ENCODE assay signal across 26 cellular contexts in the genomic region with DNA sequence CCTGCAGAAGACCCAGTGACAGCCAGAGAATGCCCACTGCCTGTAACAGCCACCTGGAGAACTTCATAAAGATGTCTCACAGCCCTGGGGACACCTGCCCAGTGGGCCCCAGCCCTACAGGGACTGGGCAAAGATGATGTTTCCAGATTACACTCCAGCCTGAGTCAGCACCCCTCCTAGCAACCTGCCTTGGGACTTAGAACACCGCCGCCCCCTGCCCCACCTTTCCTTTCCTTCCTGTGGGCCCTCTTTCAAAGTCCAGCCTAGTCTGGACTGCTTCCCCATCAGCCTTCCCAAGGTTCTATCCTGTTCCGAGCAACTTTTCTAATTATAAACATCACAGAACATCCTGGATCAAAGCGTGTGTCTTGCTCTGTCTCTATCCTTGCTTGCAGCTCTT. TPM values are rescaled to one million over a fixed set of nuclear protein-coding genes. Genes with fewer than 3 reads are reported as not detected.
DNase-seq lines count a peak whose midpoint lies in the region; ATAC-seq, FAIRE-seq and TF ChIP-seq lines count a peak whose summit lies in the region.
"Had no signal": no experiment of that assay in that cellular context is flagged by ENCODE, and none has a peak within 500 bp of the region (broad histone marks: within the 10 kb centered on the region; RNA-seq: fewer than 3 reads in every experiment).

No MANE protein-coding gene starts in this region.

- H2AFZ ChIP-seq in K562 (ENCODE audit: low read depth, low read length): peak overlapping the region; percentile 14; the same call in 1 of the 2 replicates

- H3K9ac ChIP-seq in K562 (ENCODE audit: insufficient read depth in 1 of 2, low read depth in 2 of 2, low read length in 2 of 2): peak overlapping the region in 1 of 2 experiments; percentile 42; a peak in 1 of 4 replicates
- H3K9ac ChIP-seq: BLaER1 treated with 17β-estradiol and CSF1 and Interleukin-3, amounts not matched to agents 10 nM and 100 nM had no signal

- TF ChIP-seq EP300 in K562 (IDR thresholded peaks at IDR 0.05; ENCODE audit: low read length): no peak

- H3K9me1 ChIP-seq in K562 (ENCODE audit: control insufficient read depth, insufficient read depth, low read length): no peaks in the 10 kb centered on the region

- WGBS in K562 (ENCODE audit: insufficient coverage, low coverage, missing lambda C conversion rate): 3% methylated on average over 4 of the region's 4 CpGs

- in situ Hi-C loops in K562 (cut with MboI): no loop called here

- no peak for TF ChIP-seq CTCF in K562 (IDR thresholded peaks at IDR 0.05 in 2 of 3, conservative IDR thresholded peaks at IDR 0.05 in 1 of 3; ENCODE audit: insufficient read depth in 2 of 3, low read depth in 1 of 3, low read length in 3 of 3)
- no peak for TF ChIP-seq CTCF in neutrophil (IDR thresholded peaks at IDR 0.05)

- BruUV-seq in K562 (replicated peaks; lab: Mats Ljungman, UMichigan): no TSS peak

- no peak overlapping the region for H3K4me3 ChIP-seq in K562
- no peak overlapping the region for H3K4me3 ChIP-seq in neutrophil (ENCODE audit: low read depth in 1 of 2, low read length in 1 of 2)
- no peak overlapping the region for H3K4me3 ChIP-seq in effector memory CD4-positive, alpha-beta T cell (ENCODE audit: insufficient read depth, low read depth, low read length, poor library complexity, severe bottlenecking)
- H3K4me3 ChIP-seq: A549; BLaER1 treated with 17β-estradiol and CSF1 and Interleukin-3, amounts not matched to agents 10 nM and 100 nM; MG63 had no signal

- no peaks in the 10 kb centered on the region for H3K79me2 ChIP-seq in K562 (ENCODE audit: control insufficient read depth, insufficient read depth, low read length)

- FAIRE-seq in K562 (lab: Jason Lieb, UNC): no peak
- FAIRE-seq: A549, G401.6 had no signal

- intact Hi-C loops in left ventricle myocardium superior (cut with micrococcal nuclease): no loop called here
- intact Hi-C loops in left cardiac atrium (cut with DNase I): no loop called here
- intact Hi-C loops in K562 (cut with micrococcal nuclease): no loop called here

- no peaks in the 10 kb centered on the region for H3K36me3 ChIP-seq in K562 (ENCODE audit: control insufficient read depth, insufficient read depth, low read length)
- peaks cover 83% of the 10 kb centered on the region for H3K36me3 ChIP-seq in neutrophil
- H3K36me3 ChIP-seq in effector memory CD4-positive, alpha-beta T cell (ENCODE audit: control insufficient read depth, insufficient read depth, low read length): no peaks in the 10 kb centered on the region
- H3K36me3 ChIP-seq: BLaER1 treated with 17β-estradiol and CSF1 and Interleukin-3, amounts not matched to agents 10 nM and 100 nM; MG63 had no signal

- CTCF ChIA-PET in K562 (lab: Yijun Ruan, JAX; ENCODE audit: low intra/inter-chr PET ratio): no interaction called here

- POLR2A ChIA-PET in K562 (lab: Yijun Ruan, JAX): interaction anchor here (0.6 to 1.4 kb wide), 3 partner anchors 11 to 22 kb away, joined by 3 to 6 read pairs (median 5); no protein-coding TSS in a partner anchor

- no peak overlapping the region for H3K27ac ChIP-seq in K562 (ENCODE audit: extremely low read depth, low read depth, low read length)
- H3K27ac ChIP-seq in neutrophil: peak overlapping the region; percentile 64
- no peak overlapping the region for H3K27ac ChIP-seq in effector memory CD4-positive, alpha-beta T cell (ENCODE audit: insufficient read depth, low read length, poor library complexity, severe bottlenecking)
- H3K27ac ChIP-seq: BLaER1 treated with 17β-estradiol and CSF1 and Interleukin-3, amounts not matched to agents 10 nM and 100 nM had no signal

- no peak for TF ChIP-seq POLR2A in K562 (conservative IDR thresholded peaks at IDR 0.05)

- DNase-seq in left ventricle myocardium superior: no peak
- DNase-seq in left cardiac atrium: no peak
- no peak for DNase-seq in K562 (ENCODE audit: extremely low read depth in 1 of 4, low spot score in 3 of 4)
- DNase-seq in effector memory CD4-positive, alpha-beta T cell: no peak
- no peak for DNase-seq in NK-92 treated with Interleukin-12 subunit alpha and Interleukin-12 subunit beta, amount 100 ng/mL, for 24 hours (lab: John Stamatoyannopoulos, UW)
- DNase-seq: AML-193; CD4-positive, alpha-beta memory T cell; COR-L47; H7; HFFc6; KG1; MG63; NCI-H1105 treated with DMSO at 0.1 percent for 48 hours; NCI-H146; NCI-H2029; NCI-H446; NCI-H524 treated with DMSO at 0.1 percent for 48 hours; NCI-H774; PC-3; RPMI8226; SHP77 treated with DMSO at 0.1 percent for 48 hours had no signal

- H3K27me3 ChIP-seq in K562 (ENCODE audit: control insufficient read depth in 2 of 2, insufficient read depth in 2 of 2, low read length in 2 of 2): peaks cover 2 to 19% of the 10 kb centered on the region in 2 experiments; a peak in 3 of 5 replicates
- no peaks in the 10 kb centered on the region for H3K27me3 ChIP-seq in neutrophil
- H3K27me3 ChIP-seq in effector memory CD4-positive, alpha-beta T cell (replicated peaks; ENCODE audit: control insufficient read depth, insufficient read depth, low read length, poor library complexity, severe bottlenecking): no peaks in the 10 kb centered on the region
- H3K27me3 ChIP-seq: BLaER1 treated with 17β-estradiol and CSF1 and Interleukin-3, amounts not matched to agents 10 nM and 100 nM; MG63 had no signal

- no peaks in the 10 kb centered on the region for H4K20me1 ChIP-seq in K562 (replicated peaks; ENCODE audit: control insufficient read depth, insufficient read depth, low read length)
- H4K20me1 ChIP-seq: BLaER1 treated with 17β-estradiol and CSF1 and Interleukin-3, amounts not matched to agents 10 nM and 100 nM had no signal

- no peak overlapping the region for H3K4me2 ChIP-seq in K562 (ENCODE audit: insufficient read depth, low read length)
- H3K4me2 ChIP-seq: A549; BLaER1 treated with 17β-estradiol and CSF1 and Interleukin-3, amounts not matched to agents 10 nM and 100 nM had no signal

- no peak for TF ChIP-seq RAD21 in K562 (CRISPR knock-in tag; conservative IDR thresholded peaks at IDR 0.05 in 1 of 2, IDR thresholded peaks at IDR 0.05 in 1 of 2)

- ATAC-seq in left ventricle myocardium superior (peak; percentile 29), left cardiac atrium (no peak), K562 (peak; percentile 40), HG03039 (IDR thresholded peaks at IDR 0.05; ENCODE audit: unreplicated experiment) (no peak)
- ATAC-seq: A549, PC-3 had no signal

- H3K9me3 ChIP-seq in K562 (replicated peaks; ENCODE audit: control insufficient read depth, insufficient read depth, low read depth, low read length) (no peaks in the 10 kb centered on the region), neutrophil (no peaks in the 10 kb centered on the region)
- no peaks in the 10 kb centered on the region for H3K9me3 ChIP-seq in effector memory CD4-positive, alpha-beta T cell (ENCODE audit: control insufficient read depth, low read length)
- H3K9me3 ChIP-seq: A549; BLaER1 treated with 17β-estradiol and CSF1 and Interleukin-3, amounts not matched to agents 10 nM and 100 nM; MG63 had no signal

- H3K4me1 ChIP-seq in K562 (replicated peaks in 1 of 2; ENCODE audit: control insufficient read depth in 2 of 2, insufficient read depth in 2 of 2, low read length in 2 of 2) (peaks cover 2 to 3% of the 10 kb centered on the region in 2 experiments; a peak in 2 of 5 replicates), neutrophil (ENCODE audit: control insufficient read depth in 1 of 2, insufficient read depth in 1 of 2, low read depth in 1 of 2, low read length in 1 of 2) (no peaks in the 10 kb centered on the region)
- no peaks in the 10 kb centered on the region for H3K4me1 ChIP-seq in effector memory CD4-positive, alpha-beta T cell (ENCODE audit: control insufficient read depth, insufficient read depth, low read length, poor library complexity, severe bottlenecking)

RNA-seq across cellular contexts. Expression of a gene that starts 14.7 kb away (rescaled TPM):
- total RNA-seq in left ventricle myocardium superior (261 TPM), left cardiac atrium (100 to 1,000 TPM; 126 to 149 TPM), K562 (2014; rRNA removed) (11.3 and 12.9 TPM in 2 replicates), K562 (2014; rRNA removed; fragmentation: Illumina TruSeq; extraction: Trizol) (5.7 and 6.2 TPM in 2 replicates), K562 (2015; rRNA removed; fragmentation: Illumina TruSeq; extraction: Trizol) (5.9 and 6.5 TPM in 2 replicates), K562 (2021) (9.3 and 9.5 TPM in 2 replicates)
- 7.4 and 10.6 TPM in 2 replicates for total RNA-seq in K562 (2011; cell fraction: chromatin; rRNA removed; ENCODE audit: low replicate concordance)
- total RNA-seq in K562 (2011; cell fraction: nucleolus; rRNA removed): 5.8 and 8.2 TPM in 2 replicates
- total RNA-seq in K562 (2011; cell fraction: nucleoplasm; rRNA removed): 7.4 and 8.1 TPM in 2 replicates
- polyA plus RNA-seq in K562 (2011; rRNA removed) (6.8 and 9.3 TPM in 2 replicates), K562 (2014; fragmentation: Illumina TruSeq; extraction: Trizol) (7.6 and 9.9 TPM in 2 replicates), K562 (2014; fragmentation: Nextera tagmentation; extraction: Ambion mirVana) (1 to 10 TPM; 1.5 to 2.2 TPM), K562 (2014; rRNA removed) (10.2 and 10.5 TPM in 2 replicates)
- polyA plus RNA-seq in K562 (2011; cell fraction: cytosol; rRNA removed): 8.0 and 11.3 TPM in 2 replicates
- 5.3 and 5.6 TPM in 2 replicates for polyA plus RNA-seq in K562 (2011; cell fraction: nucleus; rRNA removed)
- 9.1 and 27.2 TPM in 2 replicates for polyA plus RNA-seq in K562 (2012)
- polyA minus RNA-seq in K562 (2011; rRNA and poly(A)+ RNA removed): 4.9 TPM in 2 replicates
- polyA minus RNA-seq in K562 (2011; cell fraction: cytosol; rRNA and poly(A)+ RNA removed): 3.1 and 4.2 TPM in 2 replicates
- 1.5 and 2.2 TPM in 2 replicates for polyA minus RNA-seq in K562 (2011; cell fraction: nucleus; rRNA and poly(A)+ RNA removed)

RNA-seq across cellular contexts. Expression of a gene that starts 29.7 kb away (rescaled TPM):
- 2.9 TPM for total RNA-seq in left ventricle myocardium superior
- total RNA-seq in left cardiac atrium: 1 to 10 TPM; 2.4 to 6.5 TPM
- not detected in 2 replicates for total RNA-seq in K562 (2011; cell fraction: chromatin; rRNA removed; ENCODE audit: low replicate concordance)
- total RNA-seq in K562 (2011; cell fraction: nucleolus; rRNA removed): not detected in 2 replicates
- total RNA-seq in K562 (2011; cell fraction: nucleoplasm; rRNA removed): not detected in 2 replicates
- not detected in 2 replicates for total RNA-seq in K562 (2014; rRNA removed)
- total RNA-seq in K562 (2014; rRNA removed; fragmentation: Illumina TruSeq; extraction: Trizol): not detected in 2 replicates
- not detected in 2 replicates for total RNA-seq in K562 (2015; rRNA removed; fragmentation: Illumina TruSeq; extraction: Trizol)
- total RNA-seq in K562 (2021): not detected in 2 replicates
- not detected in 2 replicates for polyA plus RNA-seq in K562 (2011; rRNA removed)
- not detected in 2 replicates for polyA plus RNA-seq in K562 (2011; cell fraction: cytosol; rRNA removed)
- polyA plus RNA-seq in K562 (2011; cell fraction: nucleus; rRNA removed): not detected in 2 replicates
- polyA plus RNA-seq in K562 (2012): 0.10 TPM in 1 of 2 replicates, not detected in the other
- not detected in 2 replicates for polyA plus RNA-seq in K562 (2014; fragmentation: Illumina TruSeq; extraction: Trizol)
- polyA plus RNA-seq in K562 (2014; fragmentation: Nextera tagmentation; extraction: Ambion mirVana): not detected
- 0.12 TPM in 1 of 2 replicates, not detected in the other for polyA plus RNA-seq in K562 (2014; rRNA removed)
- polyA minus RNA-seq in K562 (2011; rRNA and poly(A)+ RNA removed): not detected in 2 replicates
- polyA minus RNA-seq in K562 (2011; cell fraction: cytosol; rRNA and poly(A)+ RNA removed): 1.9 TPM in 1 of 2 replicates, not detected in the other
- not detected in 2 replicates for polyA minus RNA-seq in K562 (2011; cell fraction: nucleus; rRNA and poly(A)+ RNA removed)
- total RNA-seq: CD4-positive, alpha-beta memory T cell had no signal
- polyA plus RNA-seq: CD4-positive, alpha-beta memory T cell had no signal

RNA-seq across cellular contexts. Expression of a gene that starts 42.6 kb away (rescaled TPM):
- total RNA-seq in left ventricle myocardium superior (135 TPM), left cardiac atrium (100 to 1,000 TPM; 143 to 145 TPM), K562 (2014; rRNA removed) (209 and 254 TPM in 2 replicates), K562 (2014; rRNA removed; fragmentation: Illumina TruSeq; extraction: Trizol) (148 and 173 TPM in 2 replicates), K562 (2015; rRNA removed; fragmentation: Illumina TruSeq; extraction: Trizol) (240 and 241 TPM in 2 replicates), K562 (2021) (204 and 214 TPM in 2 replicates)
- total RNA-seq in K562 (2011; cell fraction: chromatin; rRNA removed; ENCODE audit: low replicate concordance): 175 and 296 TPM in 2 replicates
- 446 and 467 TPM in 2 replicates for total RNA-seq in K562 (2011; cell fraction: nucleolus; rRNA removed)
- 312 and 382 TPM in 2 replicates for total RNA-seq in K562 (2011; cell fraction: nucleoplasm; rRNA removed)
- polyA plus RNA-seq in K562 (2011; rRNA removed) (260 and 287 TPM in 2 replicates), K562 (2014; fragmentation: Illumina TruSeq; extraction: Trizol) (255 and 267 TPM in 2 replicates), K562 (2014; fragmentation: Nextera tagmentation; extraction: Ambion mirVana) (100 to 1,000 TPM; 185 to 306 TPM), K562 (2014; rRNA removed) (222 and 268 TPM in 2 replicates)
- polyA plus RNA-seq in K562 (2011; cell fraction: cytosol; rRNA removed): 342 and 406 TPM in 2 replicates
- 69.7 and 99.0 TPM in 2 replicates for polyA plus RNA-seq in K562 (2011; cell fraction: nucleus; rRNA removed)
- 227 and 356 TPM in 2 replicates for polyA plus RNA-seq in K562 (2012)
- polyA minus RNA-seq in K562 (2011; rRNA and poly(A)+ RNA removed): 217 and 219 TPM in 2 replicates
- polyA minus RNA-seq in K562 (2011; cell fraction: cytosol; rRNA and poly(A)+ RNA removed): 93.0 and 124 TPM in 2 replicates
- 35.7 and 64.2 TPM in 2 replicates for polyA minus RNA-seq in K562 (2011; cell fraction: nucleus; rRNA and poly(A)+ RNA removed)

Comparison
In these comparisons a context has a peak if more than half of its experiments do, and no peak if none do; other contexts are left out.
1. ATAC-seq: peak in left ventricle myocardium superior (single experiment) and K562 (single experiment); none in left cardiac atrium (0 of 2) and HG03039 (single experiment).
2. RNA of a gene that starts 14.7 kb away (total RNA-seq): 261 TPM in left ventricle myocardium superior (single experiment) and 126 to 149 TPM in left cardiac atrium; 5.7 to 12.9 TPM in K562; every median in the first group is over 4 times any median in the second.